In the genomic region with DNA sequence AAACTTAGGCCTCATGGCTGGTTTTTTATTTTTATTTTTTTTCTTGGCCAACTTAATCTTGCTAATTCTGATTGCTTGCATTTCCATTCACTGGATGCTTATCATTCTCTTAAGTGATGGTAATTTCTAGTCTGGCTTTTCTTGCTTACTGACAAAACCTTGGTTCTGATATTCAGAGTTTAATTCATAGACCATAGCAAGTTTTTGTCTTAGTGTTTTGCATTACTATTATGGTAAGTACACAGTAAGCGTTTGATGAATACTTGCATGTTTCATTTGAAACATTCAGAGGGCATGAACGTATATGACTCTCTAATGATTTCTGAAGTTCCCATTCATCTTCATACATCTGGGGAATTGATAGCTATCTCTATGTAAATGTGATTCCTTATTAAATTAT, we compare ENCODE assay signal across 21 cellular contexts. TPM values are rescaled to one million over a fixed set of nuclear protein-coding genes. Genes with fewer than 3 reads are reported as not detected.
A peak's percentile ranks its signal among the peaks of the same experiment; 100 is the strongest.
DNase-seq lines count a peak whose midpoint lies in the region; ATAC-seq and TF ChIP-seq lines count a peak whose summit lies in the region.
"Had no signal": no experiment of that assay in that cellular context is flagged by ENCODE, and none has a peak within 500 bp of the region (broad histone marks: within the 10 kb centered on the region; RNA-seq: fewer than 3 reads in every experiment).

No MANE protein-coding gene starts in this region.

- H3K4me3 ChIP-seq in GM23338 (peak overlapping the region; percentile 2), HUES48 (ENCODE audit: low read depth, low read length) (no peak overlapping the region)
- H3K4me3 ChIP-seq: A549; BLaER1 treated with 17β-estradiol and CSF1 and Interleukin-3, amounts not matched to agents 10 nM and 100 nM had no signal

- peak overlapping the region; percentile 27; the same call in 1 of the 3 replicates for H3K4me3 Mint-ChIP-seq in GM23338
- no peak overlapping the region for H3K4me3 Mint-ChIP-seq in WTC11
- H3K4me3 Mint-ChIP-seq: CD14-positive monocyte; CD4-positive, alpha-beta T cell; CD8-positive, alpha-beta memory T cell had no signal

- H3K36me3 Mint-ChIP-seq in GM23338 (ENCODE audit: low read depth): peaks cover 7% of the 10 kb centered on the region; the same call in 2 of the 3 replicates
- H3K36me3 Mint-ChIP-seq in WTC11: peaks cover 13% of the 10 kb centered on the region
- H3K36me3 Mint-ChIP-seq: CD14-positive monocyte had no signal

- no peaks in the 10 kb centered on the region for H4K20me1 ChIP-seq in GM23338 (replicated peaks; ENCODE audit: insufficient read depth)

- H3K9ac ChIP-seq in HUES48 (ENCODE audit: low read depth, low read length): no peak overlapping the region
- H3K9ac ChIP-seq: BLaER1 treated with 17β-estradiol and CSF1 and Interleukin-3, amounts not matched to agents 10 nM and 100 nM had no signal

- POLR2A ChIA-PET in WTC11 (lab: Charles Lee): no interaction called here

- peak overlapping the region; percentile 36 for H3K4me2 ChIP-seq in GM23338
- H3K4me2 ChIP-seq: A549; BLaER1 treated with 17β-estradiol and CSF1 and Interleukin-3, amounts not matched to agents 10 nM and 100 nM had no signal

- H3F3A ChIP-seq in GM23338 (replicated peaks; ENCODE audit: low read depth): no peaks in the 10 kb centered on the region

- H3K27me3 Mint-ChIP-seq in GM23338 (ENCODE audit: insufficient read depth, low read depth, poor library complexity): peaks cover 2% of the 10 kb centered on the region
- H3K27me3 Mint-ChIP-seq in WTC11 (ENCODE audit: low read depth): no peaks in the 10 kb centered on the region
- H3K27me3 Mint-ChIP-seq: CD4-positive, alpha-beta T cell; CD8-positive, alpha-beta memory T cell had no signal

- H3K4me1 ChIP-seq in GM23338 (ENCODE audit: insufficient read depth): peaks cover 15% of the 10 kb centered on the region; the same call in 1 of the 2 replicates
- peaks cover 21% of the 10 kb centered on the region for H3K4me1 ChIP-seq in HUES48 (ENCODE audit: control insufficient read depth, insufficient read depth, low read length)
- H3K4me1 ChIP-seq: A549; BLaER1 treated with 17β-estradiol and CSF1 and Interleukin-3, amounts not matched to agents 10 nM and 100 nM had no signal

- H3K9me2 ChIP-seq in GM23338 (ENCODE audit: insufficient read depth): no peaks in the 10 kb centered on the region

- H3K9me3 ChIP-seq in HUES48 (ENCODE audit: control insufficient read depth, insufficient read depth, low read length): peaks cover 2% of the 10 kb centered on the region; the same call in 1 of the 2 replicates
- H3K9me3 ChIP-seq: A549; BE2C; BLaER1 treated with 17β-estradiol and CSF1 and Interleukin-3, amounts not matched to agents 10 nM and 100 nM had no signal

- CTCF ChIA-PET in WTC11 (lab: Charles Lee): interaction anchor here (1.2 kb wide), 1 partner anchor 204 kb away, joined by 3 read pairs; no protein-coding TSS in a partner anchor

- H3K36me3 ChIP-seq in GM23338 (ENCODE audit: insufficient read depth): no peaks in the 10 kb centered on the region
- H3K36me3 ChIP-seq in HUES48 (ENCODE audit: control insufficient read depth, insufficient read depth, low read length): no peaks in the 10 kb centered on the region
- H3K36me3 ChIP-seq: BE2C; BLaER1 treated with 17β-estradiol and CSF1 and Interleukin-3, amounts not matched to agents 10 nM and 100 nM had no signal

- H3K9me3 Mint-ChIP-seq in GM23338 (peaks cover 8% of the 10 kb centered on the region; the same call in 1 of the 3 replicates), WTC11 (peaks cover 15% of the 10 kb centered on the region)
- H3K9me3 Mint-ChIP-seq: CD4-positive, alpha-beta T cell; CD8-positive, alpha-beta memory T cell had no signal

- H3K27ac Mint-ChIP-seq in GM23338 (peak overlapping the region; percentile 92), WTC11 (peak overlapping the region; percentile 54)
- H3K27ac Mint-ChIP-seq: CD14-positive monocyte; CD4-positive, alpha-beta T cell; CD8-positive, alpha-beta memory T cell had no signal

- no peak for ATAC-seq in GM23338
- no peak for ATAC-seq in WTC11
- ATAC-seq: A549, HCT116 had no signal

- peaks cover 41% of the 10 kb centered on the region for H3K79me2 ChIP-seq in GM23338 (replicated peaks; ENCODE audit: insufficient read depth)

- no peak overlapping the region for H3K27ac ChIP-seq in GM23338 (ENCODE audit: low read depth)
- H3K27ac ChIP-seq in HUES48 (ENCODE audit: low read depth, low read length): peak overlapping the region; percentile 50
- H3K27ac ChIP-seq: A549; BLaER1 treated with 17β-estradiol and CSF1 and Interleukin-3, amounts not matched to agents 10 nM and 100 nM had no signal

- TF ChIP-seq CTCF in GM23338 (conservative IDR thresholded peaks at IDR 0.05; ENCODE audit: low read depth in 2 of 2): no peak
- no peak for TF ChIP-seq CTCF in WTC11 (IDR thresholded peaks at IDR 0.05)

- H3K4me1 Mint-ChIP-seq in GM23338 (peaks cover 19% of the 10 kb centered on the region), WTC11 (peaks cover 25% of the 10 kb centered on the region)
- H3K4me1 Mint-ChIP-seq: CD14-positive monocyte had no signal

- H2AFZ ChIP-seq in GM23338: no peak overlapping the region

- H3K27me3 ChIP-seq in GM23338 (ENCODE audit: insufficient read depth) (no peaks in the 10 kb centered on the region), HUES48 (ENCODE audit: control insufficient read depth, insufficient read depth, low read length) (no peaks in the 10 kb centered on the region)
- H3K27me3 ChIP-seq: BE2C; BLaER1 treated with 17β-estradiol and CSF1 and Interleukin-3, amounts not matched to agents 10 nM and 100 nM had no signal

- DNase-seq in GM23338 (ENCODE audit: low spot score) (no peak), WTC11 (ENCODE audit: low spot score) (no peak), NCI-H1436 (lab: John Stamatoyannopoulos, UW) (no peak), COR-L47 (lab: John Stamatoyannopoulos, UW) (no peak), anterior cingulate cortex (lab: John Stamatoyannopoulos, UW) (no peak)
- DNase-seq in activated naive CD4-positive, alpha-beta T cell treated with anti-CD3 and anti-CD28 coated beads, Interleukin-2, amount 50 U/mL, for 16 hours: no peak
- DNase-seq: 8988T; ACHN; AML-193; BE2C; Calu3; CD4-positive, alpha-beta T cell; CD8-positive, alpha-beta memory T cell; DMS153; DND-41; H7 had no signal

TF ChIP-seq in GM23338, 12 proteins besides CTCF, POLR2A, EP300 and RAD21 (continues in another document):
- TF ChIP-seq ZNF114 (CRISPR knock-in tag; IDR thresholded peaks at IDR 0.05) (no peak), ZNF331 (CRISPR knock-in tag; IDR thresholded peaks at IDR 0.05; ENCODE audit: low read depth) (no peak)

TF ChIP-seq in WTC11, 78 proteins besides CTCF, POLR2A, EP300 and RAD21 (continues in another document):
- TF ChIP-seq, protein P1, sequence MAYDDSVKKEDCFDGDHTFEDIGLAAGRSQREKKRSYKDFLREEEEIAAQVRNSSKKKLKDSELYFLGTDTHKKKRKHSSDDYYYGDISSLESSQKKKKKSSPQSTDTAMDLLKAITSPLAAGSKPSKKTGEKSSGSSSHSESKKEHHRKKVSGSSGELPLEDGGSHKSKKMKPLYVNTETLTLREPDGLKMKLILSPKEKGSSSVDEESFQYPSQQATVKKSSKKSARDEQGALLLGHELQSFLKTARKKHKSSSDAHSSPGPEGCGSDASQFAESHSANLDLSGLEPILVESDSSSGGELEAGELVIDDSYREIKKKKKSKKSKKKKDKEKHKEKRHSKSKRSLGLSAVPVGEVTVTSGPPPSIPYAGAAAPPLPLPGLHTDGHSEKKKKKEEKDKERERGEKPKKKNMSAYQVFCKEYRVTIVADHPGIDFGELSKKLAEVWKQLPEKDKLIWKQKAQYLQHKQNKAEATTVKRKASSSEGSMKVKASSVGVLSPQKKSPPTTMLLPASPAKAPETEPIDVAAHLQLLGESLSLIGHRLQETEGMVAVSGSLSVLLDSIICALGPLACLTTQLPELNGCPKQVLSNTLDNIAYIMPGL (CRISPR knock-in tag; IDR thresholded peaks at IDR 0.05): no peak
- TF ChIP-seq USF2 (CRISPR knock-in tag; IDR thresholded peaks at IDR 0.05): no peak
- no peak for TF ChIP-seq STAT6 (CRISPR knock-in tag; conservative IDR thresholded peaks at IDR 0.05; ENCODE audit: low read depth)
- TF ChIP-seq, protein P2, sequence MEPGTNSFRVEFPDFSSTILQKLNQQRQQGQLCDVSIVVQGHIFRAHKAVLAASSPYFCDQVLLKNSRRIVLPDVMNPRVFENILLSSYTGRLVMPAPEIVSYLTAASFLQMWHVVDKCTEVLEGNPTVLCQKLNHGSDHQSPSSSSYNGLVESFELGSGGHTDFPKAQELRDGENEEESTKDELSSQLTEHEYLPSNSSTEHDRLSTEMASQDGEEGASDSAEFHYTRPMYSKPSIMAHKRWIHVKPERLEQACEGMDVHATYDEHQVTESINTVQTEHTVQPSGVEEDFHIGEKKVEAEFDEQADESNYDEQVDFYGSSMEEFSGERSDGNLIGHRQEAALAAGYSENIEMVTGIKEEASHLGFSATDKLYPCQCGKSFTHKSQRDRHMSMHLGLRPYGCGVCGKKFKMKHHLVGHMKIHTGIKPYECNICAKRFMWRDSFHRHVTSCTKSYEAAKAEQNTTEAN (CRISPR knock-in tag; IDR thresholded peaks at IDR 0.05): no peak

RNA-seq across cellular contexts. Expression of gene GPHN, which starts 55.8 kb away (rescaled TPM):
- total RNA-seq in GM23338 (2014; rRNA removed; shearing (Covaris generic)): 13.7 and 17.6 TPM in 2 replicates
- polyA plus RNA-seq in GM23338 (2016; fragmentation: Nextera tagmentation; extraction: Ambion mirVana): 20.6 and 22.4 TPM in 2 replicates
- 16.0 to 19.8 TPM (median 18.1 TPM) in 3 replicates for total RNA-seq in WTC11 (2021)
